23 cellular contexts compared by ENCODE assay signal in genomic region chr11:79198203-79198897, GRCh38.
"Had no signal": no experiment of that assay in that cellular context is flagged by ENCODE, and none has a peak within 500 bp of the region (broad histone marks: within the 10 kb centered on the region; RNA-seq: fewer than 3 reads in every experiment).

No MANE protein-coding gene starts in this region.

- H3K27me3 ChIP-seq: spleen, transverse colon, upper lobe of left lung, vagina had no signal

- H3K4me1 Mint-ChIP-seq: immature natural killer cell; naive thymus-derived CD4-positive, alpha-beta T cell; neural crest cell; stimulated activated effector memory CD8-positive, alpha-beta T cell treated with anti-CD3 and anti-CD28 coated beads, Interleukin-12 subunit alpha, Interleukin-12 subunit beta, amount 100 ng/mL, for 72 hours had no signal

- H3K27ac Mint-ChIP-seq: immature natural killer cell; naive thymus-derived CD4-positive, alpha-beta T cell; natural killer cell treated with Interleukin-12 subunit alpha and Interleukin-12 subunit beta and Interleukin-15 and Interleukin-18, amount 100 ng/mL, for 72 hours; stimulated activated effector memory CD8-positive, alpha-beta T cell treated with anti-CD3 and anti-CD28 coated beads, Interleukin-12 subunit alpha, Interleukin-12 subunit beta, amount 100 ng/mL, for 72 hours; stimulated activated naive CD8-positive, alpha-beta T cell treated with anti-CD3 and anti-CD28 coated beads, Interleukin-15, Interleukin-2, amounts not matched to agents 100 ng/mL and 50 ng/mL, for 24 hours had no signal

- H3K4me1 ChIP-seq: parathyroid adenoma, psoas muscle, spleen, transverse colon, upper lobe of left lung had no signal

- H3K27ac ChIP-seq: parathyroid adenoma, psoas muscle, spleen, transverse colon, upper lobe of left lung, vagina had no signal

- H3K27me3 Mint-ChIP-seq: natural killer cell treated with Interleukin-12 subunit alpha and Interleukin-12 subunit beta and Interleukin-15 and Interleukin-18, amount 100 ng/mL, for 72 hours; stimulated activated naive CD8-positive, alpha-beta T cell treated with anti-CD3 and anti-CD28 coated beads, Interleukin-15, Interleukin-2, amounts not matched to agents 100 ng/mL and 50 ng/mL, for 24 hours had no signal

- DNase-seq: head of caudate nucleus; hypothalamus; immature natural killer cell; mesendoderm; midbrain; mucosa of descending colon; naive thymus-derived CD4-positive, alpha-beta T cell; nucleus accumbens; small intestine; spleen; stimulated activated CD4-positive, alpha-beta T cell treated with anti-CD3 and anti-CD28 coated beads, Interleukin-4, amount 100 ng/mL, for 24 hours; stimulated activated naive CD4-positive, alpha-beta T cell; transverse colon; upper lobe of left lung had no signal

- H3K9me3 Mint-ChIP-seq: neural crest cell; stimulated activated naive CD8-positive, alpha-beta T cell treated with anti-CD3 and anti-CD28 coated beads, Interleukin-15, Interleukin-2, amounts not matched to agents 100 ng/mL and 50 ng/mL, for 24 hours had no signal

- H3K4me3 ChIP-seq: lung, mucosa of descending colon, psoas muscle, spleen, transverse colon, upper lobe of left lung, vagina had no signal

- H3K36me3 ChIP-seq: spleen, transverse colon, upper lobe of left lung, vagina had no signal

- ATAC-seq: mucosa of descending colon; naive thymus-derived CD4-positive, alpha-beta T cell; natural killer cell treated with Interleukin-12 subunit alpha and Interleukin-12 subunit beta and Interleukin-15 and Interleukin-18, amount 100 ng/mL, for 72 hours; sciatic nerve; stimulated activated effector memory CD8-positive, alpha-beta T cell treated with anti-CD3 and anti-CD28 coated beads, Interleukin-12 subunit alpha, Interleukin-12 subunit beta, amount 100 ng/mL, for 72 hours had no signal

- H3K9me3 ChIP-seq: mucosa of descending colon, psoas muscle, transverse colon, upper lobe of left lung, vagina had no signal

- H3K36me3 Mint-ChIP-seq: immature natural killer cell; natural killer cell treated with Interleukin-12 subunit alpha and Interleukin-12 subunit beta and Interleukin-15 and Interleukin-18, amount 100 ng/mL, for 72 hours; stimulated activated effector memory CD8-positive, alpha-beta T cell treated with anti-CD3 and anti-CD28 coated beads, Interleukin-12 subunit alpha, Interleukin-12 subunit beta, amount 100 ng/mL, for 72 hours had no signal

- H3K9ac ChIP-seq: parathyroid adenoma had no signal

- H3K4me3 Mint-ChIP-seq: immature natural killer cell; natural killer cell treated with Interleukin-12 subunit alpha and Interleukin-12 subunit beta and Interleukin-15 and Interleukin-18, amount 100 ng/mL, for 72 hours; neural crest cell; stimulated activated effector memory CD8-positive, alpha-beta T cell treated with anti-CD3 and anti-CD28 coated beads, Interleukin-12 subunit alpha, Interleukin-12 subunit beta, amount 100 ng/mL, for 72 hours; stimulated activated naive CD8-positive, alpha-beta T cell treated with anti-CD3 and anti-CD28 coated beads, Interleukin-15, Interleukin-2, amounts not matched to agents 100 ng/mL and 50 ng/mL, for 24 hours had no signal
